Comparison of ENCODE assay signal across 3 cellular contexts in the genomic region with DNA sequence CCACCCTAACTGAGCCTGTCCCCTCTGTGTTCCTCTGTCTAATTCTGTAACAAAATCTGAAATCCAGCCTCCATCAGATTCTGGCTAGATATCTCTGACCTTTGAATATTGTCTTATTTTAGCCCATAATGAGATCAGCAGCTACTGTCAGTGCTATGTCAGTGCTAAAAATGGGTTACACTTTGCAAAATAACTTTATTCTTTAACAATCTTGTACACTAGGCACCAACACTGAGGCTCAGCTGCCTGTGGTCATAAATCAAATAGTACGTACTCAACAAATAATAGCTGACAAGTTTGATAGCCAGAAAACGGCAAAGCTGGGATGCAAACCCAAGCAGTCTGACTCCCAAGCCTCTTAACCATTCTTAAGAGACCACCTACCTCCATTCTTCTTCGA.
TF ChIP-seq lines count a peak whose summit lies in the region.

No MANE protein-coding gene starts in this region.

TF ChIP-seq in A549, 52 proteins besides CTCF, POLR2A, EP300 and RAD21:
- TF ChIP-seq EHF (CRISPR knock-in tag; IDR thresholded peaks at IDR 0.05) (no peak), BHLHE40 (IDR thresholded peaks at IDR 0.05; ENCODE audit: low read depth, low read length) (no peak), RARB (CRISPR knock-in tag; IDR thresholded peaks at IDR 0.05) (no peak), HDAC2 (IDR thresholded peaks at IDR 0.05) (no peak), CEBPB (IDR thresholded peaks at IDR 0.05) (no peak), ZSCAN20 (CRISPR knock-in tag; IDR thresholded peaks at IDR 0.05) (no peak), MAFK (IDR thresholded peaks at IDR 0.05; ENCODE audit: partially characterized antibody) (no peak), KDM5A (IDR thresholded peaks at IDR 0.05) (no peak)
- TF ChIP-seq, protein P1, sequence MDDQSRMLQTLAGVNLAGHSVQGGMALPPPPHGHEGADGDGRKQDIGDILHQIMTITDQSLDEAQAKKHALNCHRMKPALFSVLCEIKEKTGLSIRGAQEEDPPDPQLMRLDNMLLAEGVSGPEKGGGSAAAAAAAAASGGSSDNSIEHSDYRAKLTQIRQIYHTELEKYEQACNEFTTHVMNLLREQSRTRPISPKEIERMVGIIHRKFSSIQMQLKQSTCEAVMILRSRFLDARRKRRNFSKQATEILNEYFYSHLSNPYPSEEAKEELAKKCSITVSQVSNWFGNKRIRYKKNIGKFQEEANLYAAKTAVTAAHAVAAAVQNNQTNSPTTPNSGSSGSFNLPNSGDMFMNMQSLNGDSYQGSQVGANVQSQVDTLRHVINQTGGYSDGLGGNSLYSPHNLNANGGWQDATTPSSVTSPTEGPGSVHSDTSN (IDR thresholded peaks at IDR 0.05), result no peak

TF ChIP-seq in HCT116, 20 proteins besides CTCF, POLR2A, EP300 and RAD21:
- TF ChIP-seq JUND (IDR thresholded peaks at IDR 0.05) (no peak), FOSL1 (IDR thresholded peaks at IDR 0.05; ENCODE audit: low read depth) (no peak), YY1 (IDR thresholded peaks at IDR 0.05; ENCODE audit: extremely low read depth, insufficient replicate concordance, low read depth, low read length) (no peak)
TF ChIP-seq in HCT116: peak in this region for 0.

TF ChIP-seq in GM12878, 131 proteins besides CTCF, POLR2A, EP300 and RAD21:
- TF ChIP-seq POLR2AphosphoS5 (IDR thresholded peaks at IDR 0.05; ENCODE audit: low read length), result no peak
- TF ChIP-seq FOXM1 (IDR thresholded peaks at IDR 0.05; ENCODE audit: low read depth, low read length), result 0 out of 2 replicates have a peak, but pooled peaks have one; percentile 4
